ENCODE assay signal across 27 cellular contexts in the genomic region with DNA sequence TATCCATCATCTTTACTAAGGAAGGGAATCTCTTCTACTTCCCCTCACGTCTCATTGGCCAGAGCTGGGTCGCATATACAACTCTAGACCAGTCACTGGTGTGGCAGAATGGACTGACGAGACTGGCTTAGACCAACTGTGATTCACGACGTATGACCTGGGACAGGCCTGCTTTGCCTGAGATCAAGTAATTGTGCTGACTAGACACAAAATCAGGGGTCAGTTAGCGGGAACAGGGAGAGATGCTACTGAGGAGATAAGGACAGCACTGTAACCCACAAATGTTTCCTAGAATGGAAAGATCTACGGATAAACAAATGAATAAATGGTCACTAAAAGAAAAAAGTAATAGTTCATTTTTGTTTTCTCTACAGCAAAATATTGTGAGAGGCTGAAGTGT.
"Had no signal": no experiment of that assay in that cellular context is flagged by ENCODE, and none has a peak within 500 bp of the region (broad histone marks: within the 10 kb centered on the region; RNA-seq: fewer than 3 reads in every experiment).

No MANE protein-coding gene starts in this region.

- H3K4me3 ChIP-seq: breast epithelium, left lung, spleen, thyroid gland, upper lobe of right lung had no signal

- H3K9me3 ChIP-seq: breast epithelium, left lung, spleen, thyroid gland, upper lobe of right lung had no signal

- DNase-seq: activated B cell treated with CpG ODN at 0.5 μM for 24 hours; activated CD4-positive, alpha-beta T cell treated with anti-CD3 and anti-CD28 coated beads for 36 hours; activated CD4-positive, alpha-beta T cell treated with anti-CD3 and anti-CD28 coated beads, Interleukin-2, amount 50 U/mL, for 4 hours; activated CD8-positive, alpha-beta memory T cell treated with anti-CD3 and anti-CD28 coated beads for 24 hours; activated CD8-positive, alpha-beta memory T cell treated with anti-CD3 and anti-CD28 coated beads, Interleukin-2, amount 50 U/mL, for 4 hours; activated naive CD4-positive, alpha-beta T cell; activated T-cell treated with anti-CD3 and anti-CD28 coated beads, Interleukin-2, amount 50 U/mL, for 4 hours; effector memory CD4-positive, alpha-beta T cell; glutamatergic neuron; hippocampal formation; kidney glomerular epithelial cell; left lung; nephron progenitor cell; nucleus accumbens; posterior cingulate gyrus; retina; spleen; stimulated activated CD4-positive, alpha-beta T cell treated with anti-CD3 and anti-CD28 coated beads, Interleukin-4, amount 100 ng/mL, for 24 hours; stimulated activated naive CD8-positive, alpha-beta T cell treated with anti-CD3 and anti-CD28 coated beads, Interleukin-15, Interleukin-2, amounts not matched to agents 100 U/mL and 50 U/mL, for 24 hours; T-helper 1 cell; thyroid gland; upper lobe of right lung had no signal

- H3K27ac Mint-ChIP-seq: activated B cell treated with CpG ODN at 0.5 μM for 24 hours; activated CD4-positive, alpha-beta T cell treated with anti-CD3 and anti-CD28 coated beads for 36 hours; activated naive CD8-positive, alpha-beta T cell; activated T-helper 2 cell treated with anti-CD3 and anti-CD28 coated beads, Interferon-gamma antibody, Interleukin-2, Interleukin-4, amounts not matched to agents 10 μg/mL and 5 μg/mL and 100 μg/mL, durations not matched to agents 14 hours and 24 hours and 36 hours had no signal

- H3K4me3 Mint-ChIP-seq: activated B cell treated with CpG ODN at 0.5 μM for 24 hours; activated CD4-positive, alpha-beta T cell treated with anti-CD3 and anti-CD28 coated beads for 36 hours; activated naive CD8-positive, alpha-beta T cell; activated T-cell treated with anti-CD3 and anti-CD28 coated beads, Interleukin-2, amount 50 U/mL, for 4 hours; central memory CD8-positive, alpha-beta T cell; nephron progenitor cell had no signal

- H3K9me3 Mint-ChIP-seq: activated B cell treated with CpG ODN at 0.5 μM for 24 hours; activated T-cell treated with anti-CD3 and anti-CD28 coated beads, Interleukin-2, amount 50 U/mL, for 4 hours; activated T-helper 2 cell treated with anti-CD3 and anti-CD28 coated beads, Interferon-gamma antibody, Interleukin-2, Interleukin-4, amounts not matched to agents 10 μg/mL and 5 μg/mL and 100 μg/mL, durations not matched to agents 14 hours and 24 hours and 36 hours; central memory CD8-positive, alpha-beta T cell; nephron progenitor cell had no signal

- H3K4me1 Mint-ChIP-seq: activated B cell treated with CpG ODN at 0.5 μM for 24 hours; central memory CD8-positive, alpha-beta T cell had no signal

- H3K4me1 ChIP-seq: breast epithelium had no signal

- H3K27ac ChIP-seq: breast epithelium, upper lobe of right lung had no signal

- ATAC-seq: activated CD4-positive, alpha-beta T cell treated with anti-CD3 and anti-CD28 coated beads for 36 hours; activated T-cell treated with anti-CD3 and anti-CD28 coated beads, Interleukin-2, amount 50 U/mL, for 4 hours; esophagus mucosa; left lung; stimulated activated naive CD8-positive, alpha-beta T cell treated with anti-CD3 and anti-CD28 coated beads, Interleukin-15, Interleukin-2, amounts not matched to agents 100 U/mL and 50 U/mL, for 24 hours; upper lobe of right lung had no signal

- H3K36me3 Mint-ChIP-seq: activated naive CD8-positive, alpha-beta T cell had no signal

- H3K27me3 ChIP-seq: breast epithelium, left lung, spleen, thyroid gland, upper lobe of right lung had no signal

- H3K36me3 ChIP-seq: breast epithelium, left lung, spleen, thyroid gland, upper lobe of right lung had no signal
